10 cellular contexts compared by ENCODE assay signal in the genomic region with DNA sequence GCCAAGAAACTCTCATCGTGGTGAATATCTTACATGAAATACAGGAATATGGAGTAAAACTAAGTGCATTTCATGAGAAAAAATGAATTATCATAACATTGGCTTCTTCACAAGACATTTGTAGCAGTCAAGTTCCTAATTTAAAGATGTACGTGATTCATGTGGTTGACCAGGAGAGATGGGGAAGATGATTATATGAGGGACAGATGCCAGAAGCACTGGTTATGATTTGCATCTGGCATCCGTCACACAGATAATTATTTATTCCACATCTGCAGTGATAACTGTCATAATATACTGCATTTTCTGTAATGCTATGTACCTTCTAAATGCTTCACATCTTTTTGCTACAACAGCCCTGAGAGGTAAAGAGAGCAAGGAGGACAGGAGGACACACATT.
"Had no signal": no experiment of that assay in that cellular context is flagged by ENCODE, and none has a peak within 500 bp of the region (broad histone marks: within the 10 kb centered on the region; RNA-seq: fewer than 3 reads in every experiment).

No MANE protein-coding gene starts in this region.

- H3K27ac ChIP-seq: GM23248, HL-60 had no signal

- H3K27ac Mint-ChIP-seq: HFFc6, IgD-negative memory B cell had no signal

- H3K9ac ChIP-seq: GM23248 had no signal

- H2AFZ ChIP-seq: GM23248 had no signal

- H3K9me3 Mint-ChIP-seq: HFFc6 had no signal

- H3K4me1 Mint-ChIP-seq: IgD-negative memory B cell had no signal

- DNase-seq: GM23248, GOT3, H7, HFFc6 had no signal

- H3K36me3 ChIP-seq: HAP-1 had no signal

- ATAC-seq: HCT116, HepG2, K562 had no signal

- H3K4me3 Mint-ChIP-seq: HFFc6, IgD-negative memory B cell had no signal

- H3K4me3 ChIP-seq: GM23248, HAP-1, K562 had no signal

- H3K9me3 ChIP-seq: HAP-1 had no signal

- H3K4me1 ChIP-seq: HAP-1 had no signal
